ENCODE assay signal across 13 cellular contexts in genomic region chr22:43289976-43290663, GRCh38. TPM values are rescaled to one million over a fixed set of nuclear protein-coding genes. Genes with fewer than 3 reads are reported as not detected.
DNase-seq lines count a peak whose midpoint lies in the region; ATAC-seq, FAIRE-seq and TF ChIP-seq lines count a peak whose summit lies in the region.
"Had no signal": no experiment of that assay in that cellular context is flagged by ENCODE, and none has a peak within 500 bp of the region (broad histone marks: within the 10 kb centered on the region; RNA-seq: fewer than 3 reads in every experiment).

No MANE protein-coding gene starts in this region.

- peak overlapping the region; percentile 39 for H3K27ac Mint-ChIP-seq in activated CD8-positive, alpha-beta memory T cell treated with anti-CD3 and anti-CD28 coated beads, Interleukin-2, amount 10 ng/mL, durations not matched to agents 7 days and 5 days
- H3K27ac Mint-ChIP-seq in astrocyte (ENCODE audit: unreplicated experiment), result no peak overlapping the region
- H3K27ac Mint-ChIP-seq: activated T-cell treated with anti-CD3 and anti-CD28 coated beads, Interleukin-2, amount 50 U/mL, for 72 hours; CD4-positive, CD25-positive, alpha-beta regulatory T cell had no signal

- H3K79me2 ChIP-seq in astrocyte (ENCODE audit: insufficient read depth, low read length), result no peaks in the 10 kb centered on the region

- H3K27me3 ChIP-seq in astrocyte (ENCODE audit: insufficient read depth, low read length), result peaks cover 11% of the 10 kb centered on the region

- H3K4me2 ChIP-seq in astrocyte (ENCODE audit: low read length), result peak overlapping the region; percentile 74

- TF ChIP-seq CTCF in astrocyte (IDR thresholded peaks at IDR 0.05; ENCODE audit: insufficient read depth, low read depth, low read length), result no peak

- CTCF ChIA-PET in activated CD8-positive, alpha-beta memory T cell treated with anti-CD3 and anti-CD28 coated beads, Interleukin-2, amount 10 ng/mL, durations not matched to agents 7 days and 5 days (lab: Charles Lee), result interaction anchor here (1.5 to 5.7 kb wide), 3 partner anchors 16 to 96 kb away, joined by 3 to 33 read pairs (median 5); no protein-coding TSS in a partner anchor

- ATAC-seq in activated CD8-positive, alpha-beta memory T cell treated with anti-CD3 and anti-CD28 coated beads, Interleukin-2, amount 10 ng/mL, durations not matched to agents 7 days and 5 days, result no peak
- ATAC-seq: activated T-cell treated with anti-CD3 and anti-CD28 coated beads, Interleukin-2, amount 50 U/mL, for 72 hours had no signal

- H2AFZ ChIP-seq in astrocyte (ENCODE audit: low read depth, low read length), result peak overlapping the region; percentile 20

- H3K36me3 ChIP-seq in astrocyte (ENCODE audit: insufficient read depth, low read length), result no peaks in the 10 kb centered on the region

- H3K4me1 Mint-ChIP-seq in activated CD8-positive, alpha-beta memory T cell treated with anti-CD3 and anti-CD28 coated beads, Interleukin-2, amount 10 ng/mL, durations not matched to agents 7 days and 5 days, result peaks cover 17% of the 10 kb centered on the region
- H3K4me1 Mint-ChIP-seq in astrocyte (ENCODE audit: low read depth, unreplicated experiment), result peaks cover 5% of the 10 kb centered on the region

- no peaks in the 10 kb centered on the region for H3K36me3 Mint-ChIP-seq in activated CD8-positive, alpha-beta memory T cell treated with anti-CD3 and anti-CD28 coated beads, Interleukin-2, amount 10 ng/mL, durations not matched to agents 7 days and 5 days
- H3K36me3 Mint-ChIP-seq in astrocyte (ENCODE audit: low read depth, unreplicated experiment), result no peaks in the 10 kb centered on the region
- H3K36me3 Mint-ChIP-seq: CD4-positive, CD25-positive, alpha-beta regulatory T cell; naive B cell had no signal

- no peak overlapping the region for H3K9ac ChIP-seq in astrocyte (ENCODE audit: low read length)

- no peaks in the 10 kb centered on the region for H3K27me3 Mint-ChIP-seq in activated CD8-positive, alpha-beta memory T cell treated with anti-CD3 and anti-CD28 coated beads, Interleukin-2, amount 10 ng/mL, durations not matched to agents 7 days and 5 days
- H3K27me3 Mint-ChIP-seq in astrocyte (ENCODE audit: low read depth, unreplicated experiment), result peaks cover 73% of the 10 kb centered on the region
- H3K27me3 Mint-ChIP-seq: CD4-positive, CD25-positive, alpha-beta regulatory T cell had no signal

- no peaks in the 10 kb centered on the region for H4K20me1 ChIP-seq in astrocyte (ENCODE audit: insufficient read depth, low read length)

- H3K9me3 Mint-ChIP-seq in activated CD8-positive, alpha-beta memory T cell treated with anti-CD3 and anti-CD28 coated beads, Interleukin-2, amount 10 ng/mL, durations not matched to agents 7 days and 5 days (ENCODE audit: low read depth), result no peaks in the 10 kb centered on the region
- H3K9me3 Mint-ChIP-seq in astrocyte (ENCODE audit: unreplicated experiment), result no peaks in the 10 kb centered on the region
- H3K9me3 Mint-ChIP-seq: activated T-cell treated with anti-CD3 and anti-CD28 coated beads, Interleukin-2, amount 50 U/mL, for 72 hours; naive B cell had no signal

- no peaks in the 10 kb centered on the region for H3K9me3 ChIP-seq in astrocyte (ENCODE audit: insufficient read depth, low read depth, low read length)

- no peak overlapping the region for H3K4me3 Mint-ChIP-seq in activated CD8-positive, alpha-beta memory T cell treated with anti-CD3 and anti-CD28 coated beads, Interleukin-2, amount 10 ng/mL, durations not matched to agents 7 days and 5 days
- no peak overlapping the region for H3K4me3 Mint-ChIP-seq in astrocyte (ENCODE audit: unreplicated experiment)
- H3K4me3 Mint-ChIP-seq: activated T-cell treated with anti-CD3 and anti-CD28 coated beads, Interleukin-2, amount 50 U/mL, for 72 hours; CD4-positive, CD25-positive, alpha-beta regulatory T cell; naive B cell had no signal

- no peak for FAIRE-seq in astrocyte (lab: Jason Lieb, UNC)
- FAIRE-seq in urothelium cell line (lab: Jason Lieb, UNC), result peak; percentile 56

- H3K27ac ChIP-seq in astrocyte (ENCODE audit: low read depth, low read length), result no peak overlapping the region
- H3K27ac ChIP-seq: epithelial cell of prostate had no signal

- no peak for DNase-seq in activated CD8-positive, alpha-beta memory T cell treated with anti-CD3 and anti-CD28 coated beads, Interleukin-2, amount 10 ng/mL, durations not matched to agents 7 days and 5 days
- no peak for DNase-seq in activated CD8-positive, alpha-beta memory T cell treated with anti-CD3 and anti-CD28 coated beads, Interleukin-2, amount 50 U/mL, for 48 hours
- DNase-seq in astrocyte (ENCODE audit: low read depth), result no peak
- DNase-seq in iris pigment epithelial cell (ENCODE audit: low read depth), result peak; percentile 30
- DNase-seq in urothelium cell line (ENCODE audit: low spot score), result no peak
- no peak for DNase-seq in mucosa of gallbladder (ENCODE audit: low spot score)
- DNase-seq in DMS114 treated with DMSO at 0.1 percent for 48 hours (lab: John Stamatoyannopoulos, UW; ENCODE audit: unreplicated experiment), result no peak
- DNase-seq in A172 (ENCODE audit: low spot score), result no peak
- DNase-seq: activated T-cell treated with anti-CD3 and anti-CD28 coated beads, Interleukin-2, amount 50 U/mL, for 72 hours; CD4-positive, CD25-positive, alpha-beta regulatory T cell; naive B cell; T-helper 2 cell had no signal

- H3K4me3 ChIP-seq in astrocyte (ENCODE audit: insufficient read depth, low read depth, low read length), result no peak overlapping the region

- H3K4me1 ChIP-seq in astrocyte (ENCODE audit: insufficient read depth, low read length), result peaks cover 5% of the 10 kb centered on the region

RNA-seq across cellular contexts. Expression of gene SCUBE1, which starts 53.1 kb away (rescaled TPM):
- total RNA-seq in activated CD8-positive, alpha-beta memory T cell treated with anti-CD3 and anti-CD28 coated beads, Interleukin-2, amount 10 ng/mL, durations not matched to agents 7 days and 5 days, result 1 to 10 TPM in 1 of 2 experiments, under 1 TPM in 1; 0.40 to 3.0 TPM
- 0.02 and 0.07 TPM in 2 replicates for total RNA-seq in astrocyte
- 1.7 TPM for total RNA-seq in mucosa of gallbladder
- total RNA-seq in A172 (2014; rRNA removed; shearing (Covaris generic)), result not detected in 2 replicates
